Comparison of ENCODE assay signal across 2 cellular contexts in genomic region chr17:82723169-82723807, GRCh38.
TF ChIP-seq lines count a peak whose summit lies in the region.

No MANE protein-coding gene starts in this region.

TF ChIP-seq in WTC11, 78 proteins besides CTCF, POLR2A, EP300 and RAD21:
- TF ChIP-seq ERG (CRISPR knock-in tag; IDR thresholded peaks at IDR 0.05) (no peak), USF1 (CRISPR knock-in tag; IDR thresholded peaks at IDR 0.05) (no peak), MYBL2 (CRISPR knock-in tag; IDR thresholded peaks at IDR 0.05) (no peak), ZNF416 (CRISPR knock-in tag; IDR thresholded peaks at IDR 0.05) (no peak), NFYB (CRISPR knock-in tag; conservative IDR thresholded peaks at IDR 0.05; ENCODE audit: low read depth) (no peak), ZNF121 (CRISPR knock-in tag; IDR thresholded peaks at IDR 0.05) (no peak), ZMAT4 (CRISPR knock-in tag; IDR thresholded peaks at IDR 0.05) (no peak), ZNF138 (CRISPR knock-in tag; conservative IDR thresholded peaks at IDR 0.05) (no peak), CREB1 (CRISPR knock-in tag; IDR thresholded peaks at IDR 0.05) (no peak), HMGXB4 (CRISPR knock-in tag; IDR thresholded peaks at IDR 0.05) (no peak), ZNF396 (CRISPR knock-in tag; IDR thresholded peaks at IDR 0.05; ENCODE audit: borderline replicate concordance) (no peak), PRRX2 (CRISPR knock-in tag; IDR thresholded peaks at IDR 0.05) (no peak), RELA (CRISPR knock-in tag; IDR thresholded peaks at IDR 0.05; ENCODE audit: borderline replicate concordance) (no peak)

TF ChIP-seq in HepG2, 621 proteins besides CTCF, POLR2A, EP300 and RAD21:
- TF ChIP-seq GTF2F1 (IDR thresholded peaks at IDR 0.05; ENCODE audit: low read length) (no peak), ZNF235 (CRISPR knock-in tag; IDR thresholded peaks at IDR 0.05; ENCODE audit: borderline replicate concordance) (no peak), ZNF589 (CRISPR knock-in tag; conservative IDR thresholded peaks at IDR 0.05) (0 out of 2 replicates have a peak, but pooled peaks have one; percentile 32), EHMT2 (IDR thresholded peaks at IDR 0.05; ENCODE audit: borderline replicate concordance, low read depth, low read length) (no peak), ZNF414 (CRISPR knock-in tag; IDR thresholded peaks at IDR 0.05) (no peak), ZNF569 (CRISPR knock-in tag; IDR thresholded peaks at IDR 0.05; ENCODE audit: borderline replicate concordance) (no peak), REL (CRISPR knock-in tag; conservative IDR thresholded peaks at IDR 0.05) (no peak), TCF7 (IDR thresholded peaks at IDR 0.05; ENCODE audit: low read depth) (no peak), TFDP1 (CRISPR knock-in tag; IDR thresholded peaks at IDR 0.05; ENCODE audit: borderline replicate concordance) (no peak), DNMT1 (CRISPR knock-in tag; IDR thresholded peaks at IDR 0.05) (0 out of 2 replicates have a peak, but pooled peaks have one; percentile 40), PRMT3 (CRISPR knock-in tag; IDR thresholded peaks at IDR 0.05; ENCODE audit: borderline replicate concordance, low read depth) (no peak), ZNF280B (CRISPR knock-in tag; IDR thresholded peaks at IDR 0.05; ENCODE audit: borderline replicate concordance) (no peak), ZBTB4 (CRISPR knock-in tag; IDR thresholded peaks at IDR 0.05; ENCODE audit: borderline replicate concordance) (no peak), RELA (CRISPR knock-in tag; IDR thresholded peaks at IDR 0.05) (no peak), MNT (IDR thresholded peaks at IDR 0.05) (peak; percentile 74)
